34 cellular contexts compared by ENCODE assay signal in the genomic region with DNA sequence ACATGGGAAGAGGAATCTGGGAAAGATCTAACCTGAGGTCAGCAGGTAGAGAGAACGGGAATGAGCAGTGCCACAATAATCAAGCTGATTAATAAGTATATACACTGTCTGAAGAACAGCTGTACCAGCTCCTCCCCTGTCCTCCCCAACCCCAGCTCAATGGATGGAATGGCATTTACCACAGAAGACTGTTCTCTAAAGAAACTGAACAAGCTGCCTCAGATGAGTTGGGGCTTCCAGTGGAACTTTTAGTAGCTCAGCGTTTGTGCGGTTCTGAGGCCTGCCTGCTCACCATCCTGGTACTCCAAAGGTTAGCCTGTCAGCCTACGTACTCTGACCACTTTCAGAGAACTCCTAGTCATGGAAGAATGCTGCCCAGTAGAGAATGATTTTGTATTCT.
"Had no signal": no experiment of that assay in that cellular context is flagged by ENCODE, and none has a peak within 500 bp of the region (broad histone marks: within the 10 kb centered on the region; RNA-seq: fewer than 3 reads in every experiment).

No MANE protein-coding gene starts in this region.

- H3K9me3 ChIP-seq: MG63 had no signal

- DNase-seq: Karpas-422, Kasumi-1, MG63, MM.1S, MV-4-11, NCI-H1048, NCI-H1092, NCI-H1092 treated with DMSO at 0.1 percent for 48 hours, NCI-H1105, NCI-H1105 treated with DMSO at 0.1 percent for 48 hours, NCI-H1417, NCI-H1417 treated with DMSO at 0.1 percent for 48 hours, NCI-H1436, NCI-H1436 treated with DMSO at 0.1 percent for 48 hours, NCI-H146, NCI-H1694, NCI-H1694 treated with DMSO at 0.1 percent for 48 hours, NCI-H187, NCI-H187 treated with DMSO at 0.1 percent for 48 hours, NCI-H1930, NCI-H2029, NCI-H2029 treated with DMSO at 0.1 percent for 48 hours, NCI-H2081, NCI-H2081 treated with DMSO at 0.1 percent for 48 hours, NCI-H2107, NCI-H2171, NCI-H2171 treated with DMSO at 0.1 percent for 48 hours, NCI-H2227 treated with DMSO at 0.1 percent for 48 hours, NCI-H226, NCI-H345, NCI-H446, NCI-H446 treated with DMSO at 0.1 percent for 48 hours, NCI-H510A had no signal

- H3K9ac ChIP-seq: KMS-11 had no signal

- H3K27me3 ChIP-seq: MG63 had no signal

- H3K27ac ChIP-seq: KMS-11 had no signal

- H3K4me3 ChIP-seq: MG63 had no signal

- H3K4me2 ChIP-seq: KMS-11 had no signal
